In genomic region chr13:49185264-49185663, GRCh38 we compare ENCODE assay signal across 18 cellular contexts. TPM values are rescaled to one million over a fixed set of nuclear protein-coding genes. Genes with fewer than 3 reads are reported as not detected.
A peak's percentile ranks its signal among the peaks of the same experiment; 100 is the strongest.
DNase-seq lines count a peak whose midpoint lies in the region; ATAC-seq and TF ChIP-seq lines count a peak whose summit lies in the region.
"Had no signal": no experiment of that assay in that cellular context is flagged by ENCODE, and none has a peak within 500 bp of the region (broad histone marks: within the 10 kb centered on the region; RNA-seq: fewer than 3 reads in every experiment).

No MANE protein-coding gene starts in this region.

- no peaks in the 10 kb centered on the region for H3K9me3 Mint-ChIP-seq in activated CD4-positive, alpha-beta memory T cell treated with anti-CD3 and anti-CD28 coated beads for 36 hours
- H3K9me3 Mint-ChIP-seq in activated CD4-positive, alpha-beta memory T cell treated with anti-CD3 and anti-CD28 coated beads, Interleukin-2, amount 10 ng/mL, durations not matched to agents 7 days and 5 days, result no peaks in the 10 kb centered on the region
- H3K9me3 Mint-ChIP-seq in stimulated activated effector memory CD8-positive, alpha-beta T cell treated with anti-CD3 and anti-CD28 coated beads, Interleukin-12 subunit alpha, Interleukin-12 subunit beta, amount 100 ng/mL, for 72 hours, result no peaks in the 10 kb centered on the region
- H3K9me3 Mint-ChIP-seq: mesothelial cell of epicardium; T-helper 2 cell treated with Interferon-gamma antibody and Interleukin-4, amounts not matched to agents 5 μg/mL and 100 μg/mL, for 36 hours had no signal

- peaks cover 7% of the 10 kb centered on the region for H3K4me1 Mint-ChIP-seq in activated CD4-positive, alpha-beta memory T cell treated with anti-CD3 and anti-CD28 coated beads for 36 hours (ENCODE audit: low read depth)
- peaks cover 12% of the 10 kb centered on the region for H3K4me1 Mint-ChIP-seq in activated CD4-positive, alpha-beta memory T cell treated with anti-CD3 and anti-CD28 coated beads, Interleukin-2, amount 10 ng/mL, durations not matched to agents 7 days and 5 days
- no peaks in the 10 kb centered on the region for H3K4me1 Mint-ChIP-seq in stimulated activated effector memory CD8-positive, alpha-beta T cell treated with anti-CD3 and anti-CD28 coated beads, Interleukin-12 subunit alpha, Interleukin-12 subunit beta, amount 100 ng/mL, for 72 hours
- H3K4me1 Mint-ChIP-seq: mesothelial cell of epicardium had no signal

- TF ChIP-seq CTCF in astrocyte of the spinal cord (IDR thresholded peaks at IDR 0.05; ENCODE audit: low read depth, low read length), result no peak
- no peak for TF ChIP-seq CTCF in coronary artery (IDR thresholded peaks at IDR 0.05)

- no peak overlapping the region for H3K27ac Mint-ChIP-seq in activated CD4-positive, alpha-beta memory T cell treated with anti-CD3 and anti-CD28 coated beads for 36 hours
- no peak overlapping the region for H3K27ac Mint-ChIP-seq in activated CD4-positive, alpha-beta memory T cell treated with anti-CD3 and anti-CD28 coated beads, Interleukin-2, amount 10 ng/mL, durations not matched to agents 7 days and 5 days
- no peak overlapping the region for H3K27ac Mint-ChIP-seq in stimulated activated effector memory CD8-positive, alpha-beta T cell treated with anti-CD3 and anti-CD28 coated beads, Interleukin-12 subunit alpha, Interleukin-12 subunit beta, amount 100 ng/mL, for 72 hours
- H3K27ac Mint-ChIP-seq: mesothelial cell of epicardium; T-helper 2 cell treated with Interferon-gamma antibody and Interleukin-4, amounts not matched to agents 5 μg/mL and 100 μg/mL, for 36 hours had no signal

- DNase-seq in activated CD4-positive, alpha-beta memory T cell treated with anti-CD3 and anti-CD28 coated beads for 36 hours, result peak; percentile 15
- DNase-seq in activated CD4-positive, alpha-beta memory T cell treated with anti-CD3 and anti-CD28 coated beads, Interleukin-2, amount 10 ng/mL, durations not matched to agents 7 days and 5 days, result no peak
- DNase-seq in astrocyte of the spinal cord (ENCODE audit: low read depth, low spot score) (peak; percentile 13), coronary artery (ENCODE audit: low spot score) (no peak), GM03348 (ENCODE audit: low spot score) (no peak)
- DNase-seq in stimulated activated effector memory CD8-positive, alpha-beta T cell treated with anti-CD3 and anti-CD28 coated beads, Interleukin-12 subunit alpha, Interleukin-12 subunit beta, amount 100 ng/mL, for 72 hours (ENCODE audit: low spot score in 2 of 2), result no peak
- no peak for DNase-seq in activated CD4-positive, CD25-positive, alpha-beta regulatory T cell treated with anti-CD3 and anti-CD28 coated beads, Interleukin-2, amount 50 U/mL, for 72 hours
- DNase-seq: Calu3, NCI-H2029, NCI-H82, ovary had no signal

- intact Hi-C loops in activated CD4-positive, alpha-beta memory T cell treated with anti-CD3 and anti-CD28 coated beads for 36 hours (cut with micrococcal nuclease), result no loop called here

- no peaks in the 10 kb centered on the region for H3K27me3 Mint-ChIP-seq in activated CD4-positive, alpha-beta memory T cell treated with anti-CD3 and anti-CD28 coated beads for 36 hours
- no peaks in the 10 kb centered on the region for H3K27me3 Mint-ChIP-seq in activated CD4-positive, alpha-beta memory T cell treated with anti-CD3 and anti-CD28 coated beads, Interleukin-2, amount 10 ng/mL, durations not matched to agents 7 days and 5 days

- in situ Hi-C loops in astrocyte of the spinal cord (cut with HindIII; ENCODE audit: low sequenced_read_pairs), result no loop called here

- ATAC-seq in HG03342 (IDR thresholded peaks at IDR 0.05; ENCODE audit: unreplicated experiment), result peak; percentile 75
- ATAC-seq in stimulated activated effector memory CD8-positive, alpha-beta T cell treated with anti-CD3 and anti-CD28 coated beads, Interleukin-12 subunit alpha, Interleukin-12 subunit beta, amount 100 ng/mL, for 72 hours, result peak; percentile 62

- H3K36me3 Mint-ChIP-seq in activated CD4-positive, alpha-beta memory T cell treated with anti-CD3 and anti-CD28 coated beads for 36 hours, result peaks cover 29% of the 10 kb centered on the region
- H3K36me3 Mint-ChIP-seq in activated CD4-positive, alpha-beta memory T cell treated with anti-CD3 and anti-CD28 coated beads, Interleukin-2, amount 10 ng/mL, durations not matched to agents 7 days and 5 days (ENCODE audit: low read depth), result peaks cover 49% of the 10 kb centered on the region
- H3K36me3 Mint-ChIP-seq in stimulated activated effector memory CD8-positive, alpha-beta T cell treated with anti-CD3 and anti-CD28 coated beads, Interleukin-12 subunit alpha, Interleukin-12 subunit beta, amount 100 ng/mL, for 72 hours, result peaks cover 17% of the 10 kb centered on the region

- H3K4me3 ChIP-seq in astrocyte of the spinal cord (ENCODE audit: low read depth, low read length) (no peak overlapping the region), coronary artery (no peak overlapping the region)
- H3K4me3 ChIP-seq: ovary had no signal

- no peak overlapping the region for H3K27ac ChIP-seq in coronary artery
- H3K27ac ChIP-seq: KMS-11, ovary had no signal

- CTCF ChIA-PET in activated CD4-positive, alpha-beta memory T cell treated with anti-CD3 and anti-CD28 coated beads for 36 hours (lab: Charles Lee), result no interaction called here
- CTCF ChIA-PET in activated CD4-positive, alpha-beta memory T cell treated with anti-CD3 and anti-CD28 coated beads, Interleukin-2, amount 10 ng/mL, durations not matched to agents 7 days and 5 days (lab: Charles Lee), result no interaction called here

- POLR2A ChIA-PET in activated CD4-positive, alpha-beta memory T cell treated with anti-CD3 and anti-CD28 coated beads for 36 hours (lab: Charles Lee), result no interaction called here
- POLR2A ChIA-PET in activated CD4-positive, alpha-beta memory T cell treated with anti-CD3 and anti-CD28 coated beads, Interleukin-2, amount 10 ng/mL, durations not matched to agents 7 days and 5 days (lab: Charles Lee), result no interaction called here

- no peak overlapping the region for H3K4me3 Mint-ChIP-seq in activated CD4-positive, alpha-beta memory T cell treated with anti-CD3 and anti-CD28 coated beads for 36 hours
- no peak overlapping the region for H3K4me3 Mint-ChIP-seq in activated CD4-positive, alpha-beta memory T cell treated with anti-CD3 and anti-CD28 coated beads, Interleukin-2, amount 10 ng/mL, durations not matched to agents 7 days and 5 days
- H3K4me3 Mint-ChIP-seq in stimulated activated effector memory CD8-positive, alpha-beta T cell treated with anti-CD3 and anti-CD28 coated beads, Interleukin-12 subunit alpha, Interleukin-12 subunit beta, amount 100 ng/mL, for 72 hours, result no peak overlapping the region
- H3K4me3 Mint-ChIP-seq: mesothelial cell of epicardium; T-helper 2 cell treated with Interferon-gamma antibody and Interleukin-4, amounts not matched to agents 5 μg/mL and 100 μg/mL, for 36 hours had no signal

RNA-seq across cellular contexts. Expression of gene MLNR, which starts 34.9 kb away (rescaled TPM):
- not detected for total RNA-seq in activated CD4-positive, alpha-beta memory T cell treated with anti-CD3 and anti-CD28 coated beads for 36 hours
- total RNA-seq in activated CD4-positive, alpha-beta memory T cell treated with anti-CD3 and anti-CD28 coated beads, Interleukin-2, amount 10 ng/mL, durations not matched to agents 7 days and 5 days, result not detected
- total RNA-seq: activated CD8-positive, alpha-beta memory T cell treated with anti-CD3 and anti-CD28 coated beads for 36 hours; dermis microvascular lymphatic vessel endothelial cell; fibroblast of villous mesenchyme; ovary had no signal

Comparison
In these comparisons a context has a peak if more than half of its experiments do, and no peak if none do; other contexts are left out.
1. DNase-seq: peak in activated CD4-positive, alpha-beta memory T cell treated with anti-CD3 and anti-CD28 coated beads for 36 hours (single experiment) and astrocyte of the spinal cord (single experiment); none in activated CD4-positive, alpha-beta memory T cell treated with anti-CD3 and anti-CD28 coated beads, Interleukin-2, amount 10 ng/mL, durations not matched to agents 7 days and 5 days (single experiment), stimulated activated effector memory CD8-positive, alpha-beta T cell treated with anti-CD3 and anti-CD28 coated beads, Interleukin-12 subunit alpha, Interleukin-12 subunit beta, amount 100 ng/mL, for 72 hours (0 of 2), coronary artery (single experiment), activated CD4-positive, CD25-positive, alpha-beta regulatory T cell treated with anti-CD3 and anti-CD28 coated beads, Interleukin-2, amount 50 U/mL, for 72 hours (single experiment) and GM03348 (single experiment).